In genomic region chr7:137535579-137535978, GRCh38 we compare ENCODE assay signal across 9 cellular contexts.
"Had no signal": no experiment of that assay in that cellular context is flagged by ENCODE, and none has a peak within 500 bp of the region (broad histone marks: within the 10 kb centered on the region; RNA-seq: fewer than 3 reads in every experiment).

No MANE protein-coding gene starts in this region.

- H3K27ac ChIP-seq: GM23248, HL-60 had no signal

- ATAC-seq: HCT116, HepG2 had no signal

- H2AFZ ChIP-seq: GM23248 had no signal

- H3K4me1 ChIP-seq: HAP-1 had no signal

- H3K9me3 ChIP-seq: HAP-1 had no signal

- DNase-seq: GM23248, GOT3, H7, HFFc6, KBM-7 had no signal

- H3K9ac ChIP-seq: GM23248 had no signal

- H3K36me3 ChIP-seq: HAP-1 had no signal

- H3K4me3 ChIP-seq: GM23248, HAP-1 had no signal
